23 cellular contexts compared by ENCODE assay signal in genomic region chr7:103379270-103379975, GRCh38. TPM values are rescaled to one million over a fixed set of nuclear protein-coding genes. Genes with fewer than 3 reads are reported as not detected.
DNase-seq lines count a peak whose midpoint lies in the region; TF ChIP-seq lines count a peak whose summit lies in the region.
"Had no signal": no experiment of that assay in that cellular context is flagged by ENCODE, and none has a peak within 500 bp of the region (broad histone marks: within the 10 kb centered on the region; RNA-seq: fewer than 3 reads in every experiment).

No MANE protein-coding gene starts in this region.

- TF ChIP-seq RAD21 in SK-N-SH (IDR thresholded peaks at IDR 0.05; ENCODE audit: low read length), result no peak

- H3K4me1 ChIP-seq in Loucy (ENCODE audit: insufficient read depth, low read length, poor library complexity, severe bottlenecking) (no peaks in the 10 kb centered on the region), SK-N-SH (ENCODE audit: control insufficient read depth in 1 of 2, insufficient read depth in 2 of 2, low read depth in 1 of 2, low read length in 1 of 2) (no peaks in the 10 kb centered on the region), suprapubic skin (no peaks in the 10 kb centered on the region), BE2C (no peaks in the 10 kb centered on the region)
- H3K4me1 ChIP-seq: adrenal gland, body of pancreas, tibial artery had no signal

- WGBS in SK-N-SH (ENCODE audit: low lambda C conversion rate), result 30% methylated on average over 3 of the region's 3 CpGs
- WGBS in suprapubic skin, result 72% methylated on average over 3 of the region's 3 CpGs

- H3K9me3 ChIP-seq in Loucy (ENCODE audit: insufficient read depth, low read depth, low read length), result no peaks in the 10 kb centered on the region
- no peaks in the 10 kb centered on the region for H3K9me3 ChIP-seq in SK-N-SH
- H3K9me3 ChIP-seq in suprapubic skin, result no peaks in the 10 kb centered on the region
- H3K9me3 ChIP-seq in BE2C, result no peaks in the 10 kb centered on the region
- H3K9me3 ChIP-seq: adrenal gland, body of pancreas, tibial artery had no signal

- no peak for TF ChIP-seq POLR2A in suprapubic skin (IDR thresholded peaks at IDR 0.05)

- H3F3A ChIP-seq in Loucy (ENCODE audit: low read depth) (no peaks in the 10 kb centered on the region), SK-N-SH (replicated peaks; ENCODE audit: insufficient read depth) (no peaks in the 10 kb centered on the region)

- H3K36me3 ChIP-seq in Loucy (ENCODE audit: insufficient read depth, low read length) (no peaks in the 10 kb centered on the region), SK-N-SH (replicated peaks in 1 of 2; ENCODE audit: control insufficient read depth in 1 of 2, insufficient read depth in 2 of 2, low read length in 1 of 2) (no peaks in the 10 kb centered on the region), suprapubic skin (no peaks in the 10 kb centered on the region), BE2C (no peaks in the 10 kb centered on the region)
- H3K36me3 ChIP-seq: adrenal gland, tibial artery had no signal

- H3K9me2 ChIP-seq in Loucy (replicated peaks; ENCODE audit: low read depth, low read length) (no peaks in the 10 kb centered on the region), SK-N-SH (no peaks in the 10 kb centered on the region)

- H3K4me3 ChIP-seq in Loucy (ENCODE audit: low read length, poor library complexity, severe bottlenecking) (no peak overlapping the region), SK-N-SH (ENCODE audit: low read depth in 2 of 2, low read length in 1 of 2) (no peak overlapping the region), suprapubic skin (no peak overlapping the region), BE2C (ENCODE audit: low read depth, low read length) (no peak overlapping the region)
- H3K4me3 ChIP-seq: adrenal gland, body of pancreas, skin epidermis, tibial artery had no signal

- no peaks in the 10 kb centered on the region for H4K20me1 ChIP-seq in Loucy (ENCODE audit: insufficient read depth, low read length, poor library complexity, severe bottlenecking)
- no peaks in the 10 kb centered on the region; the same call in 1 of the 2 replicates for H4K20me1 ChIP-seq in SK-N-SH (ENCODE audit: insufficient read depth)

- H3K4me2 ChIP-seq in Loucy (ENCODE audit: low read depth, low read length, poor library complexity, severe bottlenecking), result no peak overlapping the region
- peak overlapping the region; percentile 9; the same call in 1 of the 2 replicates for H3K4me2 ChIP-seq in SK-N-SH

- H3K27me3 ChIP-seq in Loucy (ENCODE audit: insufficient read depth, low read length, poor library complexity, severe bottlenecking) (no peaks in the 10 kb centered on the region), SK-N-SH (ENCODE audit: insufficient read depth) (0 out of 2 replicates have a peak, but pooled peaks cover 4% of the 10 kb centered on the region), suprapubic skin (peaks cover 5% of the 10 kb centered on the region), BE2C (no peaks in the 10 kb centered on the region; the same call in none of the 2 replicates)
- H3K27me3 ChIP-seq: adrenal gland, body of pancreas, tibial artery had no signal

- no peak overlapping the region for H3K9ac ChIP-seq in Loucy (ENCODE audit: low read depth, low read length, poor library complexity, severe bottlenecking)
- no peak overlapping the region for H3K9ac ChIP-seq in SK-N-SH

- no peak for TF ChIP-seq CTCF in Loucy (conservative IDR thresholded peaks at IDR 0.05; ENCODE audit: low read length)
- TF ChIP-seq CTCF in SK-N-SH (IDR thresholded peaks at IDR 0.05), result no peak
- no peak for TF ChIP-seq CTCF in suprapubic skin (IDR thresholded peaks at IDR 0.05)
- TF ChIP-seq CTCF in BE2C (IDR thresholded peaks at IDR 0.05; ENCODE audit: low read depth, low read length), result no peak

- H3K79me2 ChIP-seq in Loucy (ENCODE audit: insufficient read depth, low read length), result no peaks in the 10 kb centered on the region
- H3K79me2 ChIP-seq in SK-N-SH (ENCODE audit: insufficient read depth), result no peaks in the 10 kb centered on the region

- CTCF ChIA-PET in SK-N-SH (lab: Yijun Ruan, JAX), result interaction anchor here (3.4 kb wide), 1 partner anchor 12 kb away, joined by 13 read pairs; no protein-coding TSS in a partner anchor

- H2AFZ ChIP-seq in Loucy (ENCODE audit: low read length) (peak overlapping the region; percentile 65; the same call in 1 of the 2 replicates), SK-N-SH (ENCODE audit: low read depth) (peak overlapping the region; percentile 57; the same call in 1 of the 2 replicates)

- peak; percentile 16 for DNase-seq in CD1c-positive myeloid dendritic cell (ENCODE audit: extremely low spot score)
- no peak for DNase-seq in SK-N-SH
- DNase-seq in germinal center (ENCODE audit: low spot score), result peak; percentile 9
- DNase-seq in suprapubic skin (ENCODE audit: low spot score in 2 of 2), result no peak
- DNase-seq in BE2C, result no peak
- DNase-seq in COR-L47 (lab: John Stamatoyannopoulos, UW), result no peak
- DNase-seq: activated CD4-positive, alpha-beta T cell treated with anti-CD3 and anti-CD28 coated beads, Interleukin-2, amount 50 U/mL, for 48 hours; activated naive CD4-positive, alpha-beta T cell treated with Interleukin-2 at 50 U/mL for 16 hours; adrenal gland; body of pancreas; Calu3; DMS79 treated with DMSO at 0.1 percent for 48 hours; H9; naive B cell; NCI-H1092 treated with DMSO at 0.1 percent for 48 hours; NCI-H1930; NCI-H526 treated with DMSO at 0.1 percent for 48 hours; stimulated activated CD8-positive, alpha-beta memory T cell treated with anti-CD3 and anti-CD28 coated beads, Interleukin-4, amount 100 ng/mL, for 48 hours; stimulated activated naive CD8-positive, alpha-beta T cell treated with anti-CD3 and anti-CD28 coated beads, Interleukin-15, amount 100 ng/mL, for 72 hours; tibial artery had no signal

- POLR2A ChIA-PET in SK-N-SH (lab: Yijun Ruan, JAX), result no interaction called here

- no peak for TF ChIP-seq EP300 in SK-N-SH (IDR thresholded peaks at IDR 0.05; ENCODE audit: borderline replicate concordance in 1 of 2, low read depth in 1 of 2, low read length in 1 of 2)
- no peak for TF ChIP-seq EP300 in suprapubic skin (IDR thresholded peaks at IDR 0.05)

- H3K27ac ChIP-seq in SK-N-SH (ENCODE audit: low read depth in 2 of 2, low read length in 1 of 2) (no peak overlapping the region), suprapubic skin (no peak overlapping the region)
- H3K27ac ChIP-seq: adrenal gland, body of pancreas, C4-2B, skin epidermis, tibial artery had no signal

TF ChIP-seq in SK-N-SH, 30 proteins besides CTCF, POLR2A, EP300 and RAD21 (continues in another document):
- TF ChIP-seq RFX5 (IDR thresholded peaks at IDR 0.05; ENCODE audit: low read length), result no peak
- TF ChIP-seq MAX (IDR thresholded peaks at IDR 0.05; ENCODE audit: low read depth), result no peak
- TF ChIP-seq FOXJ3 (CRISPR knock-in tag; IDR thresholded peaks at IDR 0.05), result no peak
- TF ChIP-seq USF2 (IDR thresholded peaks at IDR 0.05; ENCODE audit: borderline replicate concordance, low read depth, low read length), result no peak
- TF ChIP-seq SMC3 (IDR thresholded peaks at IDR 0.05; ENCODE audit: low read depth, low read length), result no peak
- TF ChIP-seq REST (IDR thresholded peaks at IDR 0.05; ENCODE audit: low read depth, low read length), result no peak
- TF ChIP-seq SIN3A (IDR thresholded peaks at IDR 0.05; ENCODE audit: borderline replicate concordance, low read depth, low read length), result no peak
- no peak for TF ChIP-seq TEAD4 (IDR thresholded peaks at IDR 0.05; ENCODE audit: borderline replicate concordance, insufficient read depth)

RNA-seq across cellular contexts. Expression of gene PSMC2, which starts 32.0 kb away (rescaled TPM):
- 231 and 283 TPM in 2 replicates for polyA plus RNA-seq in SK-N-SH (2012; rRNA removed)
- 277 and 372 TPM in 2 replicates for polyA plus RNA-seq in SK-N-SH (2012; cell fraction: cytosol; rRNA removed)
- 123 and 270 TPM in 2 replicates for polyA plus RNA-seq in SK-N-SH (2012; cell fraction: nucleus; rRNA removed)
- total RNA-seq in suprapubic skin, result 100 to 1,000 TPM in 1 of 4 donors, 10 to 100 TPM in 3; 61.5 to 115 (median 94.0) TPM
- polyA plus RNA-seq in BE2C (2012; ENCODE audit: insufficient read depth, insufficient read length, low read depth), result 144 TPM

RNA-seq across cellular contexts. Expression of gene DNAJC2, which starts 34.9 kb away (rescaled TPM):
- 18.9 and 21.5 TPM in 2 replicates for polyA plus RNA-seq in SK-N-SH (2012; rRNA removed)
- polyA plus RNA-seq in SK-N-SH (2012; cell fraction: cytosol; rRNA removed), result 17.3 and 26.5 TPM in 2 replicates
- 54.8 and 79.1 TPM in 2 replicates for polyA plus RNA-seq in SK-N-SH (2012; cell fraction: nucleus; rRNA removed)
- total RNA-seq in suprapubic skin, result 10 to 100 TPM; 10.2 to 45.0 (median 17.8) TPM
- polyA plus RNA-seq in BE2C (2012; ENCODE audit: insufficient read depth, insufficient read length, low read depth), result 37.7 TPM

Comparison
In these comparisons a context has a peak if more than half of its experiments do, and no peak if none do; other contexts are left out.
1. DNase-seq: peak in CD1c-positive myeloid dendritic cell (single experiment) and germinal center (single experiment); none in SK-N-SH (single experiment), suprapubic skin (0 of 2), BE2C (single experiment) and COR-L47 (single experiment).